In the genomic region with DNA sequence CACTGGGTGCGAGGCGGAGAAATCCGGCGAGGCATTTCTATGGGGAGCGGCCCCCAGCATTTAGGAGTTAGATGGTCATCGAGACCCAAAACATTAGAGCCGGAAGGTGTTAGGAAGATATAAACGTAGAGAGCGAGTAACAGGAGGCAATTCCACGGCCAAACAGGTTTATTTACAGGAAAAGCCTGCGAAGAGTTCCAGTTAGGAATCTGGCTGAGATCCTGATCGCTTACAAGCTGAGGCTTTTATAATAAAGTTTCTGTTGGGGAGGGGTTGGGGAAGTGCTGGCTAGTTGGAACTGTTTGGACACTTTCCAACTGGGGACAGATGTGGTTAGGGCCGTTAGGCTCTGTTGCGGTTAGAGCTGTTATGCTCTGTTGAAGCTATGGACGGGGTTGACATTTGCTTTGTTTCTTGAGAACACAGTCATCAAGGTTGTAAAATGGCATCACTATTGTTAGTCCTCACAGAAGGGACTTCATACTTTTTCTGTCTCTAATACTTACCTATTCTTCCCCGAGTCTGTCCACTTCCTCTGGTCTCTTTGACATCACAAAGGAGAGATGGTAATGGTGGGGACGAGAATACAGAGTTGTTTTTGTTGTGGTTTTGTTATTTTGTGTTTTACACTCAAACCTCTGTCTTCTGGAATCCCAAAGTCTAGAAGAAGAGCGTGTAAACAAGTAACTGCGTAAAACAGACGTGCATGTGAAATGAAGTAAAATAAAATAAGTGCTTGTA, we compare ENCODE assay signal across 8 cellular contexts. TPM values are rescaled to one million over a fixed set of nuclear protein-coding genes. Genes with fewer than 3 reads are reported as not detected.
A peak's percentile ranks its signal among the peaks of the same experiment; 100 is the strongest.
DNase-seq lines count a peak whose midpoint lies in the region; ATAC-seq and TF ChIP-seq lines count a peak whose summit lies in the region.

No MANE protein-coding gene starts in this region.

- peak overlapping the region; percentile 92 to 95 for H3K27ac ChIP-seq in aorta (ENCODE audit: low read depth in 1 of 2, low read length in 2 of 2)

- no peak for TF ChIP-seq CTCF in GM12864 (IDR thresholded peaks at IDR 0.05; ENCODE audit: low read depth, low read length, missing control alignments)

- peak; percentile 61 for DNase-seq in A172 (ENCODE audit: low spot score)
- DNase-seq in GM12864 (ENCODE audit: low read depth) = peak; percentile 42
- peak; percentile 98 for DNase-seq in OCI-M1 (lab: John Stamatoyannopoulos, UW)
- DNase-seq in dermis microvascular lymphatic vessel endothelial cell (ENCODE audit: low read depth in 2 of 2) = peak; percentile 59 to 77
- peak in 1 of 2 donors; percentile 13 for DNase-seq in memory B cell (ENCODE audit: low spot score in 2 of 2)
- DNase-seq in aorta = no peak
- DNase-seq in NCI-H2081 (lab: John Stamatoyannopoulos, UW) = no peak

- intact Hi-C loops in aorta (cut with DNase I) = loop anchor here (5.0 kb wide), 3 partner anchors 69 to 1204 kb away; partner anchors contain the start of gene ZSCAN26 (in 1 of the 2)

- no peaks in the 10 kb centered on the region for H3K36me3 ChIP-seq in aorta (ENCODE audit: control insufficient read depth in 1 of 2, insufficient read depth in 2 of 2, low read length in 1 of 2)

- H3K4me3 Mint-ChIP-seq in memory B cell = no peak overlapping the region

- peaks cover 5% of the 10 kb centered on the region for H3K4me1 Mint-ChIP-seq in memory B cell

- H3K4me3 ChIP-seq in GM12864 (ENCODE audit: low read depth, low read length) = peak overlapping the region; percentile 75
- H3K4me3 ChIP-seq in aorta (ENCODE audit: low read length in 2 of 2) = peak overlapping the region; percentile 82 to 84

- no peaks in the 10 kb centered on the region for H3K4me1 ChIP-seq in aorta (ENCODE audit: control insufficient read depth in 1 of 2, insufficient read depth in 2 of 2, low read length in 2 of 2)

- peaks cover 4% of the 10 kb centered on the region for H3K36me3 Mint-ChIP-seq in memory B cell

- H3K9me3 Mint-ChIP-seq in memory B cell = peaks cover 5% of the 10 kb centered on the region

- peaks cover 1% of the 10 kb centered on the region for H3K27me3 Mint-ChIP-seq in memory B cell

- no peaks in the 10 kb centered on the region for H3K27me3 ChIP-seq in aorta (ENCODE audit: control insufficient read depth in 1 of 2, insufficient read depth in 2 of 2, low read length in 1 of 2)

- H3K27ac Mint-ChIP-seq in memory B cell = no peak overlapping the region

- H3K9me3 ChIP-seq in aorta (ENCODE audit: control insufficient read depth, low read length) = no peaks in the 10 kb centered on the region

- ATAC-seq in HG03354 (IDR thresholded peaks at IDR 0.05; ENCODE audit: poor library complexity, severe bottlenecking, unreplicated experiment) (peak; percentile 13), memory B cell (ENCODE audit: low read depth) (peak; percentile 30), aorta (ENCODE audit: low FRiP score) (peak; percentile 43)

- 5% methylated on average over 20 of the region's 20 CpGs for WGBS in aorta, 2 donors

RNA-seq across cellular contexts. Expression of gene ZSCAN31, which starts 0.5 kb away (rescaled TPM):
- 17.4 and 24.4 TPM in 2 replicates for total RNA-seq in A172 (2014; rRNA removed; shearing (Covaris generic))
- 6.6 and 12.1 TPM in 2 replicates for total RNA-seq in dermis microvascular lymphatic vessel endothelial cell
- 10 to 100 TPM in 1 of 2 donors, 1 to 10 TPM in 1; 8.3 to 10.9 TPM for total RNA-seq in aorta
- polyA plus RNA-seq in aorta = 1 to 10 TPM; 4.4 to 7.6 TPM

RNA-seq across cellular contexts. Expression of gene ZKSCAN3, which starts 13.3 kb away (rescaled TPM):
- 3.7 and 5.0 TPM in 2 replicates for total RNA-seq in A172 (2014; rRNA removed; shearing (Covaris generic))
- total RNA-seq in dermis microvascular lymphatic vessel endothelial cell (4.2 and 4.6 TPM in 2 replicates), aorta (1 to 10 TPM; 4.2 to 8.6 TPM)
- polyA plus RNA-seq in aorta = 1 to 10 TPM in 1 of 2 donors, under 1 TPM in 1; 0.50 to 2.7 TPM

RNA-seq across cellular contexts. Expression of gene PGBD1, which starts 55.1 kb away (rescaled TPM):
- total RNA-seq in A172 (2014; rRNA removed; shearing (Covaris generic)) = 9.1 and 12.0 TPM in 2 replicates
- total RNA-seq in dermis microvascular lymphatic vessel endothelial cell (4.6 and 5.2 TPM in 2 replicates), aorta (1 to 10 TPM; 6.2 to 6.7 TPM)
- polyA plus RNA-seq in aorta = 1 to 10 TPM; 3.5 to 7.2 TPM

Comparison
In these comparisons a context has a peak if more than half of its experiments do, and no peak if none do; other contexts are left out.
1. DNase-seq: peak in A172 (single experiment), GM12864 (single experiment), OCI-M1 (single experiment) and dermis microvascular lymphatic vessel endothelial cell (2 of 2); none in aorta (0 of 2) and NCI-H2081 (0 of 2).
2. Peak in every context shown above with its lines, with median percentiles within 50 percentile points of each other: ATAC-seq.